Comparison of ENCODE assay signal across 14 cellular contexts in the genomic region with DNA sequence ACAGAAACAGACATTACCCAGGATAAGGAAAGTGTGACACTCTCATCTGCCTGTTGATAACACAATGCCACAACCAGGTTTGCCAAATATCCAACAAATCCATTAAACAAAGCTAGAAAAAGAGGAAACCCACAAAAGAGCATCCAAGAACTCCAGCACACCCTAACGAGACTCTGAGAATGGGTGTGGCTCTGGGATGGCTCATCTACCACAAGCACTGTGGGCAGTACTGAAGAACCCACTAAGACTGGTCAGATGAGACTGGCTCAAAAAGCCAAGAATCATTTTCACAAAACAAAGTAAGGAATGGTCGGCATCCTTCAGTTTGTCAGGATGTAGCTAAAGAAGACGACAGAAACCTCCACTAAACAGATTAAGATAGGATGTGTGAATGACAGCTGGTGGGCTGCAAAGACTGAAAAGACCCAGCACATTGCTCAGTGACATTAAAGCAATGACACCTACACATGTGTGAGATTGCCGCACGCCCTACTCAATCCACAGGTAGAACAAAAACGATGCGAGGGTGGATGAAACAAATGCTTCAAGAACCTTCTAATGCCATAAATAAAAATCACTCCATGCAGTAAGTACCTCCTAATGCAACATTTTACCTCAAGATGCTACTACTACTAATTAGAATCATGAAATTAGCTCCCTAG. TPM values are rescaled to one million over a fixed set of nuclear protein-coding genes. Genes with fewer than 3 reads are reported as not detected.
DNase-seq lines count a peak whose midpoint lies in the region; ATAC-seq and TF ChIP-seq lines count a peak whose summit lies in the region.
"Had no signal": no experiment of that assay in that cellular context is flagged by ENCODE, and none has a peak within 500 bp of the region (broad histone marks: within the 10 kb centered on the region; RNA-seq: fewer than 3 reads in every experiment).

No MANE protein-coding gene starts in this region.

- H3K27me3 ChIP-seq in skeletal muscle tissue (ENCODE audit: control insufficient read depth in 3 of 3, insufficient read depth in 3 of 3, low read length in 3 of 3): no peaks in the 10 kb centered on the region
- no peaks in the 10 kb centered on the region for H3K27me3 ChIP-seq in heart right ventricle
- no peaks in the 10 kb centered on the region for H3K27me3 ChIP-seq in right lobe of liver
- H3K27me3 ChIP-seq in GM23248 (replicated peaks; ENCODE audit: insufficient read depth): no peaks in the 10 kb centered on the region
- H3K27me3 ChIP-seq: ovary had no signal

- in situ Hi-C loops in GM23248 (cut with MboI): no loop called here

- 82 to 84% methylated on average over 7 of the region's 7 CpGs for WGBS in heart right ventricle, 2 donors
- WGBS in right lobe of liver (ENCODE audit: insufficient coverage, low coverage, low lambda C conversion rate, missing lambda C conversion rate): 59% methylated on average over 6 of the region's 7 CpGs
- whole genome bisulfite sequencing in GM23248 (ENCODE audit: low coverage in 1 of 2, low lambda C conversion rate in 2 of 2, missing lambda C conversion rate in 2 of 2), 2 experiments: 64 to 75% methylated on average over 7 of the region's 7 CpGs

- ATAC-seq in HG03432 (IDR thresholded peaks at IDR 0.05; ENCODE audit: unreplicated experiment): peak; percentile 13
- ATAC-seq in heart right ventricle: no peak
- ATAC-seq in right lobe of liver: no peak
- ATAC-seq: A549 had no signal

- H4K20me1 ChIP-seq in GM23248 (ENCODE audit: insufficient read depth): no peaks in the 10 kb centered on the region

- no peak overlapping the region for H2AFZ ChIP-seq in GM23248

- no peaks in the 10 kb centered on the region for H3K9me2 ChIP-seq in GM23248 (ENCODE audit: insufficient read depth)

- no peaks in the 10 kb centered on the region for H3K9me3 Mint-ChIP-seq in activated naive CD8-positive, alpha-beta T cell treated with anti-CD3 and anti-CD28 coated beads for 36 hours

- H3K4me2 ChIP-seq in GM23248 (ENCODE audit: unreplicated experiment): no peak overlapping the region
- H3K4me2 ChIP-seq: A549 had no signal

- intact Hi-C loops in heart right ventricle (cut with DNase I) (no loop called here), right lobe of liver (cut with DNase I) (no loop called here)

- TF ChIP-seq CTCF in heart right ventricle (IDR thresholded peaks at IDR 0.05) (no peak), right lobe of liver (IDR thresholded peaks at IDR 0.05) (no peak)

- H3K27ac ChIP-seq in skeletal muscle tissue (ENCODE audit: low read depth, low read length): peak overlapping the region; percentile 9
- H3K27ac ChIP-seq in heart right ventricle: peak overlapping the region in 1 of 10 donors; percentile 26
- H3K27ac ChIP-seq in right lobe of liver: no peak overlapping the region
- H3K27ac ChIP-seq in GM23248: no peak overlapping the region
- H3K27ac ChIP-seq: A549, ovary had no signal

- DNase-seq in activated CD4-positive, alpha-beta T cell treated with anti-CD3 and anti-CD28 coated beads for 48 hours: peak; percentile 22
- no peak for DNase-seq in activated CD4-positive, alpha-beta T cell treated with anti-CD3 and anti-CD28 coated beads, Interleukin-2, amount 50 U/mL, for 48 hours
- no peak for DNase-seq in activated naive CD8-positive, alpha-beta T cell treated with anti-CD3 and anti-CD28 coated beads for 36 hours
- DNase-seq in heart right ventricle (no peak), right lobe of liver (no peak), GM23248 (no peak)
- DNase-seq: effector CD8-positive, alpha-beta T cell; HCEC 1CT; NCI-H1092; NCI-H774; ovary had no signal

- H3K4me1 Mint-ChIP-seq in activated naive CD8-positive, alpha-beta T cell treated with anti-CD3 and anti-CD28 coated beads for 36 hours: peaks cover 83% of the 10 kb centered on the region

- H3K36me3 Mint-ChIP-seq in activated naive CD8-positive, alpha-beta T cell treated with anti-CD3 and anti-CD28 coated beads for 36 hours: peaks cover 25% of the 10 kb centered on the region

- H3K9me3 ChIP-seq in skeletal muscle tissue (ENCODE audit: control insufficient read depth in 3 of 3, low read length in 3 of 3): no peaks in the 10 kb centered on the region
- H3K9me3 ChIP-seq in heart right ventricle: no peaks in the 10 kb centered on the region
- no peaks in the 10 kb centered on the region for H3K9me3 ChIP-seq in right lobe of liver
- H3K9me3 ChIP-seq in GM23248 (ENCODE audit: low read depth): no peaks in the 10 kb centered on the region
- H3K9me3 ChIP-seq: A549, ovary had no signal

- no peaks in the 10 kb centered on the region for H3K36me3 ChIP-seq in skeletal muscle tissue (ENCODE audit: control insufficient read depth in 3 of 3, insufficient read depth in 3 of 3, low read length in 3 of 3)
- H3K36me3 ChIP-seq in heart right ventricle: no peaks in the 10 kb centered on the region
- H3K36me3 ChIP-seq in right lobe of liver: no peaks in the 10 kb centered on the region
- H3K36me3 ChIP-seq in GM23248 (ENCODE audit: low read depth): no peaks in the 10 kb centered on the region
- H3K36me3 ChIP-seq: ovary had no signal

- no peaks in the 10 kb centered on the region for H3K27me3 Mint-ChIP-seq in activated naive CD8-positive, alpha-beta T cell treated with anti-CD3 and anti-CD28 coated beads for 36 hours

- peak overlapping the region; percentile 72 for H3K27ac Mint-ChIP-seq in activated naive CD8-positive, alpha-beta T cell treated with anti-CD3 and anti-CD28 coated beads for 36 hours

- H3F3A ChIP-seq in GM23248 (ENCODE audit: insufficient read depth): no peaks in the 10 kb centered on the region

- H3K4me3 ChIP-seq in skeletal muscle tissue (ENCODE audit: low read length in 3 of 3) (no peak overlapping the region), heart right ventricle (no peak overlapping the region), right lobe of liver (no peak overlapping the region), GM23248 (no peak overlapping the region)
- H3K4me3 ChIP-seq: A549, ovary had no signal

- peak overlapping the region; percentile 36 for H3K4me3 Mint-ChIP-seq in activated naive CD8-positive, alpha-beta T cell treated with anti-CD3 and anti-CD28 coated beads for 36 hours

- H3K9ac ChIP-seq in skeletal muscle tissue (ENCODE audit: low read depth in 1 of 3, low read length in 3 of 3) (no peak overlapping the region), GM23248 (no peak overlapping the region)

- H3K79me2 ChIP-seq in GM23248 (ENCODE audit: insufficient read depth): no peaks in the 10 kb centered on the region

- H3K4me1 ChIP-seq in skeletal muscle tissue (ENCODE audit: control insufficient read depth in 3 of 3, insufficient read depth in 3 of 3, low read length in 3 of 3) (peaks cover 27 to 56% (median 37%) of the 10 kb centered on the region in 3 donors), heart right ventricle (peaks cover 0 to 65% (median 30%) of the 10 kb centered on the region in 9 donors), right lobe of liver (no peaks in the 10 kb centered on the region), GM23248 (ENCODE audit: insufficient read depth) (no peaks in the 10 kb centered on the region)
- H3K4me1 ChIP-seq: A549 had no signal

- no peak for TF ChIP-seq POLR2A in right lobe of liver (IDR thresholded peaks at IDR 0.05)

RNA-seq across cellular contexts. Expression of a gene that starts 14.6 kb away (rescaled TPM):
- 10 to 100 TPM; 23.8 to 24.7 TPM for total RNA-seq in activated naive CD8-positive, alpha-beta T cell treated with anti-CD3 and anti-CD28 coated beads for 36 hours
- total RNA-seq in skeletal muscle tissue: 39.7 TPM
- total RNA-seq in heart right ventricle: 10 to 100 TPM; 11.6 to 27.9 (median 18.3) TPM
- polyA plus RNA-seq in heart right ventricle: 10 to 100 TPM in 1 of 2 donors, 1 to 10 TPM in 1; 3.4 to 14.8 TPM
- 1 to 10 TPM; 1.0 to 3.4 (median 1.9) TPM for total RNA-seq in right lobe of liver
- total RNA-seq in GM23248 (2014; rRNA removed; shearing (Covaris generic)): 0.11 and 0.25 TPM in 2 replicates
- 0.13 and 0.29 TPM in 2 replicates for polyA plus RNA-seq in GM23248 (2016; fragmentation: Nextera tagmentation; extraction: Ambion mirVana)
